6 cellular contexts compared by ENCODE assay signal in the genomic region with DNA sequence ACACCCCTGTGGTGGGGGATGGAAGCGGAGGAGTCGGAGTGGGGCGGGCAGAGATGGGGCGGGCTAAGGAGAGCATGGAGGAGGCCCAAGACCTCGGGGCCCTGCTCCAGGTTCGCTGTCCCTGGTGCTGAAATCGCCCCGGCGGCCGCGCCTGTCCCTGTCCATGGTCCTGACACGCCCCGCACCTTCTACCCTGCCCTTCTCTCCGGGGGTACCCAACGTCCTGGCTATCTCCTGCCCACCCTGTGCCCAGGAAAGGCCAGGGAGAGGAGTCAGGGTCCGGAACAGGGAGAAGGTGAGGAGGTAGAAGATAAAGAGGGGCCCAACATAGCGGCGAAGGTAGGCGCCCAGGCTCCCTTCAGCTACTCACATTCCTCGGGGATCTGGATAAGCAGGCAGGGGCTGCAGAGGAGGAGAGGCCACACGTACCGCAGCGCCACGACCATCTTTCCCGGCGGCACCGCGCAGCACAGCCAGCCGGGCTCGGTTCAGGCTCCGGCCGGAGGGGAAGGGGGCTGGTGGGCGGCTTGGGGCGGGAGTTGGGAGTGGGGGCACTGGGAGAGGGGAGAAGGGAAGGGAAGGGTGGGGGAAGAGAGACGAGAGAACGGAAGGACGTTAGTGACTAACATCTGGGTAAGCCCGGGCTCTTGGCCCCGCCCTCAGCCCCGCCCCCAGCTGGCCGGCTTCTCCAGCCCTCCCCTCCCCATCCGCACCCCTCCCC.
DNase-seq lines count a peak whose midpoint lies in the region; ATAC-seq lines count a peak whose summit lies in the region.

No MANE protein-coding gene starts in this region.

- DNase-seq in NCI-H1417 (lab: John Stamatoyannopoulos, UW) (peak; percentile 43 to 59 (median 46)), NCI-H1417 treated with DMSO at 0.1 percent for 48 hours (lab: John Stamatoyannopoulos, UW) (no peak), left kidney (ENCODE audit: low read depth, low spot score) (peak; percentile 80), stromal cell of bone marrow (ENCODE audit: low read depth) (peak; percentile 2)
- DNase-seq in activated T-helper 1 cell treated with anti-CD3 and anti-CD28 coated beads, Interleukin-2, amount 50 U/mL, for 16 hours (ENCODE audit: low read depth in 1 of 2, low spot score in 1 of 2) = peak; percentile 51 to 61

- no peak for ATAC-seq in GM18511 (IDR thresholded peaks at IDR 0.05; ENCODE audit: unreplicated experiment)
